In the genomic region with DNA sequence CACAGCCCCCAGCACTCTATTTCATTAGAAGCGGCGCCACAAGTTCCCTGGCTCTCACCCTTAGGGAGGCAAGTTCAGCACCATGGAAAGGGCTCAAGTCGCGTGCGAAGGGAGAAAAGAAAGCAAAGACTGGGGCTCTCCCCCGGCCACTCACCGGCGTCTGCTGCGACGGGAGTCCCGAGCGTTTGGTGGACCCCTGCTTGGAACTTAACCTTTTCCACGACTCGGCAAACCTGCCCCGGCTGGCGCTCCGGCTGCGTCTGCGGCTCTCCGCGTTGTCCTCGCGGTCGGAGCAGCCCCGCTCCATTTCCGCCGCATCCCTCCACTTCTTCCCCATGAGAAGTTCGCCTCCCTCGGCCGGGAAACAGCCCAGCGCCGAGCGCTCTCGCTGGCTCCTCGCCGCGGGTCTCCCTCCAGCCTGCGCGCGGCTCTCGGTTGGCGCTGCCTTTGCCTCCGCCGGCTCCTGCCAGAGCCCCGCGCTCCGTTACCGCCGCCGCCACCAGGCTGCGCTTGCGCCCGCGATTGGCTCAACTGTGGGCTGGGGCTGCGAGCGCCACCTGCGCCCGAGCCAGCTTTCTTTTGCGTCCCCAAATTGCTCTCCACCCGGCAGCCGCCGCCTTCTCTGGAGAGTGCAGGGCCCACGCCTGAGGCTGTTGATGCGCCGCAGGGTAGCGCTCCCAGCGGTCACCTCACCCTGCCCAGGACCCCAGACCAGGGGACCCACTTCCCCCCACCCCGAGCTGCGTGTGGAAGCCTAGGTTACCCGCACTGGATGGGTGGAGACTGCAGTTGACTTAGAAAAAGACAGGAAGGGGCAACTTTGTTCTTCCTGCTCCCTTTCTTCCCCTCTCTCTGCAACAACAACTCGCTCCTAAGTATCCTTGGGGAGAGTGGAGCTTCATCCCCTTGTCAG, we compare ENCODE assay signal across 8 cellular contexts.
A peak's percentile ranks its signal among the peaks of the same experiment; 100 is the strongest.
DNase-seq lines count a peak whose midpoint lies in the region; ATAC-seq, FAIRE-seq and TF ChIP-seq lines count a peak whose summit lies in the region.

No MANE protein-coding gene starts in this region.

- in situ Hi-C loops in HepG2 (cut with HindIII; ENCODE audit: extremely low pct_ligation_motif_present, low pct_unique_long_range_greater_than_20kb), result no loop called here

- BruUV-seq in HepG2 (replicated peaks; lab: Mats Ljungman, UMichigan), result no TSS peak

- no peak for FAIRE-seq in HepG2 (lab: Jason Lieb, UNC)

- H3K4me2 ChIP-seq in HepG2 (ENCODE audit: low read depth, low read length) (peak overlapping the region; percentile 66), Karpas-422 (ENCODE audit: low read depth, low read length, poor library complexity, severe bottlenecking) (no peak overlapping the region)

- no peak overlapping the region for H2AFZ ChIP-seq in HepG2 (ENCODE audit: low read length)
- H2AFZ ChIP-seq in Karpas-422 (ENCODE audit: low read length), result no peak overlapping the region

- H3K36me3 ChIP-seq in HepG2 (replicated peaks in 1 of 2; ENCODE audit: control insufficient read depth in 1 of 2, insufficient read depth in 2 of 2, low read length in 2 of 2), result no peaks in the 10 kb centered on the region
- no peaks in the 10 kb centered on the region for H3K36me3 ChIP-seq in Karpas-422 (ENCODE audit: insufficient read depth, low read length)

- no peaks in the 10 kb centered on the region for H3K4me1 Mint-ChIP-seq in dendritic cell treated with granulocyte-macrophage colony-stimulating factor and Interleukin-4, amounts not matched to agents 40 ng/mL and 50 ng/mL, for 4 days (ENCODE audit: low read depth)

- POLR2A ChIA-PET in HepG2 (lab: Yijun Ruan, JAX), result no interaction called here

- H3K79me2 ChIP-seq in HepG2 (ENCODE audit: insufficient read depth, low read length) (no peaks in the 10 kb centered on the region), Karpas-422 (ENCODE audit: low read length) (no peaks in the 10 kb centered on the region)

- H3K9me3 Mint-ChIP-seq in dendritic cell treated with granulocyte-macrophage colony-stimulating factor and Interleukin-4, amounts not matched to agents 40 ng/mL and 50 ng/mL, for 4 days, result no peaks in the 10 kb centered on the region

- no peaks in the 10 kb centered on the region for H3K9me2 ChIP-seq in Karpas-422 (replicated peaks; ENCODE audit: insufficient read depth, low read length)

- H4K20me1 ChIP-seq in HepG2 (ENCODE audit: insufficient read depth, low read length), result no peaks in the 10 kb centered on the region
- no peaks in the 10 kb centered on the region for H4K20me1 ChIP-seq in Karpas-422 (ENCODE audit: insufficient read depth, low read depth, low read length)

- H3K36me3 Mint-ChIP-seq in dendritic cell treated with granulocyte-macrophage colony-stimulating factor and Interleukin-4, amounts not matched to agents 40 ng/mL and 50 ng/mL, for 4 days (ENCODE audit: low read depth), result no peaks in the 10 kb centered on the region

- H3K9me3 ChIP-seq in HepG2 (ENCODE audit: low read length), result no peaks in the 10 kb centered on the region
- H3K9me3 ChIP-seq in Karpas-422 (ENCODE audit: low read length), result no peaks in the 10 kb centered on the region

- peak; percentile 34; the same call in 1 of the 2 replicates for TF ChIP-seq CTCF in HepG2 (CRISPR knock-in tag; IDR thresholded peaks at IDR 0.05)

- no peak overlapping the region for H3K27ac Mint-ChIP-seq in dendritic cell treated with granulocyte-macrophage colony-stimulating factor and Interleukin-4, amounts not matched to agents 40 ng/mL and 50 ng/mL, for 4 days

- ATAC-seq in GM21360 (IDR thresholded peaks at IDR 0.05; ENCODE audit: unreplicated experiment), result peak; percentile 88
- peak; percentile 54 for ATAC-seq in HG03571 (IDR thresholded peaks at IDR 0.05; ENCODE audit: unreplicated experiment)
- peak; percentile 97 for ATAC-seq in HepG2

- WGBS in HepG2 (ENCODE audit: low lambda C conversion rate), result 4% methylated on average over 19 of the region's 71 CpGs

- H3K27ac ChIP-seq in HepG2 (ENCODE audit: extremely low read length, insufficient read depth, low read length) (no peak overlapping the region), Karpas-422 (ENCODE audit: low read length) (no peak overlapping the region)

- H3K4me3 Mint-ChIP-seq in dendritic cell treated with granulocyte-macrophage colony-stimulating factor and Interleukin-4, amounts not matched to agents 40 ng/mL and 50 ng/mL, for 4 days, result peak overlapping the region; percentile 56

- no peak for TF ChIP-seq POLR2A in HepG2 (IDR thresholded peaks at IDR 0.05; ENCODE audit: insufficient read depth in 1 of 2, low read depth in 2 of 2, low read length in 2 of 2)

- CTCF ChIA-PET in HepG2 (lab: Yijun Ruan, JAX; ENCODE audit: low intra/inter-chr PET ratio, low total read pairs), result no interaction called here

- no peak overlapping the region for H3K9ac ChIP-seq in HepG2 (ENCODE audit: insufficient read depth, low read depth, low read length)
- no peak overlapping the region for H3K9ac ChIP-seq in Karpas-422 (ENCODE audit: low read length)

- H3K4me3 ChIP-seq in HepG2 (replicated peaks in 1 of 3; ENCODE audit: insufficient read depth in 1 of 3, low read depth in 2 of 3, low read length in 3 of 3), result peak overlapping the region; percentile 6 to 57 (median 32); a peak in 3 of 6 replicates
- H3K4me3 ChIP-seq in Karpas-422 (ENCODE audit: low read length), result no peak overlapping the region

- 0 out of 2 replicates have a peak, but pooled peaks cover 7% of the 10 kb centered on the region for H3K4me1 ChIP-seq in HepG2 (ENCODE audit: insufficient read depth, low read length)
- H3K4me1 ChIP-seq in Karpas-422 (ENCODE audit: low read length), result no peaks in the 10 kb centered on the region

- peaks cover 37% of the 10 kb centered on the region for H3K27me3 Mint-ChIP-seq in dendritic cell treated with granulocyte-macrophage colony-stimulating factor and Interleukin-4, amounts not matched to agents 40 ng/mL and 50 ng/mL, for 4 days

- DNase-seq in ELR (ENCODE audit: low read depth) (peak; percentile 49), SK-N-DZ (ENCODE audit: low spot score) (peak; percentile 52), HepG2 (ENCODE audit: low spot score) (peak; percentile 47), Karpas-422 (no peak)
- DNase-seq in stimulated activated CD4-positive, alpha-beta T cell treated with anti-CD3 and anti-CD28 coated beads, TNF-alpha, amount 100 ng/mL, for 48 hours (ENCODE audit: low read depth in 3 of 3), result peak in 2 of 3 donors; percentile 7 to 26

- TF ChIP-seq EP300 in HepG2 (IDR thresholded peaks at IDR 0.05; ENCODE audit: low read depth in 2 of 2, low read length in 2 of 2), result no peak
- no peak for TF ChIP-seq EP300 in HepG2 (CRISPR knock-in tag; IDR thresholded peaks at IDR 0.05; ENCODE audit: borderline replicate concordance)

- intact Hi-C loops in dendritic cell treated with granulocyte-macrophage colony-stimulating factor and Interleukin-4, amounts not matched to agents 40 ng/mL and 50 ng/mL, for 4 days (cut with micrococcal nuclease), result no loop called here
- intact Hi-C loops in HepG2 (cut with micrococcal nuclease; ENCODE audit: unreplicated experiment), result no loop called here

- peak; percentile 33; the same call in 1 of the 2 replicates for TF ChIP-seq RAD21 in HepG2 (CRISPR knock-in tag; IDR thresholded peaks at IDR 0.05)

- peaks cover 1 to 22% of the 10 kb centered on the region in 2 experiments; a peak in 3 of 5 replicates for H3K27me3 ChIP-seq in HepG2 (ENCODE audit: control insufficient read depth in 1 of 2, insufficient read depth in 2 of 2, low read length in 2 of 2)
- no peaks in the 10 kb centered on the region for H3K27me3 ChIP-seq in Karpas-422 (ENCODE audit: low read length)

TF ChIP-seq in HepG2, 621 proteins besides CTCF, POLR2A, EP300 and RAD21 (continues in another document):
- TF ChIP-seq, protein P1, sequence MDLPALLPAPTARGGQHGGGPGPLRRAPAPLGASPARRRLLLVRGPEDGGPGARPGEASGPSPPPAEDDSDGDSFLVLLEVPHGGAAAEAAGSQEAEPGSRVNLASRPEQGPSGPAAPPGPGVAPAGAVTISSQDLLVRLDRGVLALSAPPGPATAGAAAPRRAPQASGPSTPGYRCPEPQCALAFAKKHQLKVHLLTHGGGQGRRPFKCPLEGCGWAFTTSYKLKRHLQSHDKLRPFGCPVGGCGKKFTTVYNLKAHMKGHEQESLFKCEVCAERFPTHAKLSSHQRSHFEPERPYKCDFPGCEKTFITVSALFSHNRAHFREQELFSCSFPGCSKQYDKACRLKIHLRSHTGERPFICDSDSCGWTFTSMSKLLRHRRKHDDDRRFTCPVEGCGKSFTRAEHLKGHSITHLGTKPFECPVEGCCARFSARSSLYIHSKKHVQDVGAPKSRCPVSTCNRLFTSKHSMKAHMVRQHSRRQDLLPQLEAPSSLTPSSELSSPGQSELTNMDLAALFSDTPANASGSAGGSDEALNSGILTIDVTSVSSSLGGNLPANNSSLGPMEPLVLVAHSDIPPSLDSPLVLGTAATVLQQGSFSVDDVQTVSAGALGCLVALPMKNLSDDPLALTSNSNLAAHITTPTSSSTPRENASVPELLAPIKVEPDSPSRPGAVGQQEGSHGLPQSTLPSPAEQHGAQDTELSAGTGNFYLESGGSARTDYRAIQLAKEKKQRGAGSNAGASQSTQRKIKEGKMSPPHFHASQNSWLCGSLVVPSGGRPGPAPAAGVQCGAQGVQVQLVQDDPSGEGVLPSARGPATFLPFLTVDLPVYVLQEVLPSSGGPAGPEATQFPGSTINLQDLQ (CRISPR knock-in tag; IDR thresholded peaks at IDR 0.05), result no peak
- no peak for TF ChIP-seq NR2F6 (IDR thresholded peaks at IDR 0.05)
- TF ChIP-seq NR2F6 (CRISPR knock-in tag; IDR thresholded peaks at IDR 0.05), result no peak
- TF ChIP-seq SMAD3 (CRISPR knock-in tag; IDR thresholded peaks at IDR 0.05), result no peak
- TF ChIP-seq, protein P2, sequence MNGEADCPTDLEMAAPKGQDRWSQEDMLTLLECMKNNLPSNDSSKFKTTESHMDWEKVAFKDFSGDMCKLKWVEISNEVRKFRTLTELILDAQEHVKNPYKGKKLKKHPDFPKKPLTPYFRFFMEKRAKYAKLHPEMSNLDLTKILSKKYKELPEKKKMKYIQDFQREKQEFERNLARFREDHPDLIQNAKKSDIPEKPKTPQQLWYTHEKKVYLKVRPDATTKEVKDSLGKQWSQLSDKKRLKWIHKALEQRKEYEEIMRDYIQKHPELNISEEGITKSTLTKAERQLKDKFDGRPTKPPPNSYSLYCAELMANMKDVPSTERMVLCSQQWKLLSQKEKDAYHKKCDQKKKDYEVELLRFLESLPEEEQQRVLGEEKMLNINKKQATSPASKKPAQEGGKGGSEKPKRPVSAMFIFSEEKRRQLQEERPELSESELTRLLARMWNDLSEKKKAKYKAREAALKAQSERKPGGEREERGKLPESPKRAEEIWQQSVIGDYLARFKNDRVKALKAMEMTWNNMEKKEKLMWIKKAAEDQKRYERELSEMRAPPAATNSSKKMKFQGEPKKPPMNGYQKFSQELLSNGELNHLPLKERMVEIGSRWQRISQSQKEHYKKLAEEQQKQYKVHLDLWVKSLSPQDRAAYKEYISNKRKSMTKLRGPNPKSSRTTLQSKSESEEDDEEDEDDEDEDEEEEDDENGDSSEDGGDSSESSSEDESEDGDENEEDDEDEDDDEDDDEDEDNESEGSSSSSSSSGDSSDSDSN (CRISPR knock-in tag; IDR thresholded peaks at IDR 0.05), result peak; percentile 56; the same call in 1 of the 2 replicates
- peak; percentile 57; the same call in 1 of the 2 replicates for TF ChIP-seq CENPT (CRISPR knock-in tag; IDR thresholded peaks at IDR 0.05; ENCODE audit: low read depth)
